ENCODE assay signal across 25 cellular contexts in genomic region chr7:151645311-151645710, GRCh38.
"Had no signal": no experiment of that assay in that cellular context is flagged by ENCODE, and none has a peak within 500 bp of the region (broad histone marks: within the 10 kb centered on the region; RNA-seq: fewer than 3 reads in every experiment).

No MANE protein-coding gene starts in this region.

- DNase-seq: activated CD4-positive, alpha-beta T cell treated with anti-CD3 and anti-CD28 coated beads, Interleukin-2, amount 10 ng/mL, durations not matched to agents 24 days and 14 days; activated CD4-positive, alpha-beta T cell treated with anti-CD3 and anti-CD28 coated beads, Interleukin-2, amount 50 U/mL, for 48 hours; activated CD8-positive, alpha-beta T cell treated with anti-CD3 and anti-CD28 coated beads, Interleukin-2, amount 10 ng/mL, durations not matched to agents 7 days and 5 days; activated gamma-delta T cell treated with Interleukin-2 at 50 U/mL for 16 hours; activated naive CD4-positive, alpha-beta T cell treated with anti-CD3 and anti-CD28 coated beads for 36 hours; activated T-cell treated with anti-CD3 and anti-CD28 coated beads for 4 hours; activated T-cell treated with anti-CD3 and anti-CD28 coated beads, Interleukin-2, amount 50 U/mL, for 4 hours; anterior cingulate cortex; NCI-H1048; NCI-H1105 treated with DMSO at 0.1 percent for 48 hours; NCI-H1436; NCI-H1694; NCI-H2029; NCI-H345; NCI-H524 treated with DMSO at 0.1 percent for 48 hours; NK-92 treated with Interleukin-12 subunit alpha and Interleukin-12 subunit beta, amount 100 ng/mL, for 24 hours; PC-3; Peyer's patch; RPMI8226; SHP77 treated with DMSO at 0.1 percent for 48 hours; SK-N-SH had no signal

- FAIRE-seq: K562, TTC549 had no signal

- H3K4me3 ChIP-seq: cardiac muscle cell, K562, Peyer's patch, SJSA1 had no signal

- ATAC-seq: activated CD8-positive, alpha-beta T cell treated with anti-CD3 and anti-CD28 coated beads, Interleukin-2, amount 10 ng/mL, durations not matched to agents 7 days and 5 days; activated T-cell treated with anti-CD3 and anti-CD28 coated beads, Interleukin-2, amount 50 U/mL, for 4 hours; K562; PC-3 had no signal

- H3K36me3 ChIP-seq: cardiac muscle cell, Peyer's patch, SJSA1 had no signal

- H3K27me3 ChIP-seq: cardiac muscle cell, Peyer's patch, SJSA1 had no signal
